19 cellular contexts compared by ENCODE assay signal in genomic region chr18:8802031-8802679, GRCh38.
DNase-seq lines count a peak whose midpoint lies in the region; ATAC-seq, FAIRE-seq and TF ChIP-seq lines count a peak whose summit lies in the region.
"Had no signal": no experiment of that assay in that cellular context is flagged by ENCODE, and none has a peak within 500 bp of the region (broad histone marks: within the 10 kb centered on the region; RNA-seq: fewer than 3 reads in every experiment).

No MANE protein-coding gene starts in this region.

- H3K36me3 Mint-ChIP-seq in GM23338 (ENCODE audit: low read depth) (peaks cover 15% of the 10 kb centered on the region; the same call in 2 of the 3 replicates), astrocyte (ENCODE audit: low read depth, unreplicated experiment) (peaks cover 10% of the 10 kb centered on the region), nephron progenitor cell (ENCODE audit: low read depth) (peaks cover 1% of the 10 kb centered on the region)
- H3K36me3 Mint-ChIP-seq: natural killer cell treated with Interleukin-12 subunit alpha and Interleukin-12 subunit beta and Interleukin-15 and Interleukin-18, amount 100 ng/mL, for 72 hours had no signal

- no peak for ATAC-seq in GM23338
- no peak for ATAC-seq in gastroesophageal sphincter
- ATAC-seq: K562; natural killer cell treated with Interleukin-12 subunit alpha and Interleukin-12 subunit beta and Interleukin-15 and Interleukin-18, amount 100 ng/mL, for 72 hours had no signal

- H3K27ac Mint-ChIP-seq in GM23338 = peak overlapping the region; percentile 54; the same call in 1 of the 2 replicates
- peak overlapping the region; percentile 99 for H3K27ac Mint-ChIP-seq in astrocyte (ENCODE audit: unreplicated experiment)
- H3K27ac Mint-ChIP-seq in nephron progenitor cell = no peak overlapping the region
- H3K27ac Mint-ChIP-seq: natural killer cell treated with Interleukin-12 subunit alpha and Interleukin-12 subunit beta and Interleukin-15 and Interleukin-18, amount 100 ng/mL, for 72 hours; stimulated activated naive CD8-positive, alpha-beta T cell treated with anti-CD3 and anti-CD28 coated beads, Interleukin-15, Interleukin-2, amounts not matched to agents 100 ng/mL and 50 ng/mL, for 24 hours had no signal

- H3K9me3 Mint-ChIP-seq in GM23338 (no peaks in the 10 kb centered on the region), astrocyte (ENCODE audit: unreplicated experiment) (no peaks in the 10 kb centered on the region), nephron progenitor cell (no peaks in the 10 kb centered on the region)
- H3K9me3 Mint-ChIP-seq: natural killer cell treated with Interleukin-12 subunit alpha and Interleukin-12 subunit beta and Interleukin-15 and Interleukin-18, amount 100 ng/mL, for 72 hours; stimulated activated naive CD8-positive, alpha-beta T cell treated with anti-CD3 and anti-CD28 coated beads, Interleukin-15, Interleukin-2, amounts not matched to agents 100 ng/mL and 50 ng/mL, for 24 hours had no signal

- H3K4me1 ChIP-seq in GM23338 (ENCODE audit: insufficient read depth) (peaks cover 14% of the 10 kb centered on the region), astrocyte (ENCODE audit: insufficient read depth, low read length) (peaks cover 45% of the 10 kb centered on the region), gastroesophageal sphincter (peaks cover 3 to 49% (median 7%) of the 10 kb centered on the region in 3 donors)
- H3K4me1 ChIP-seq: uterus had no signal

- in situ Hi-C loops in ACHN (cut with HindIII; ENCODE audit: low pct_ligation_motif_present, low pct_unique_long_range_greater_than_20kb, low sequenced_read_pairs) = no loop called here

- 61 to 69% methylated on average over 5 to 6 of the region's 6 CpGs for WGBS in gastroesophageal sphincter (ENCODE audit: low coverage in 1 of 2), 2 donors

- H3K9ac ChIP-seq in astrocyte (ENCODE audit: low read length) = peak overlapping the region; percentile 88

- DNase-seq in GM23338 (ENCODE audit: low spot score) (no peak), astrocyte (ENCODE audit: low read depth) (peak; percentile 75), retinal pigment epithelial cell (ENCODE audit: low read depth) (no peak), ACHN (no peak), nephron progenitor cell (no peak), GM03348 (ENCODE audit: low spot score) (no peak)
- no peak for DNase-seq in effector CD4-positive, alpha-beta T cell
- DNase-seq: activated CD4-positive, CD25-positive, alpha-beta regulatory T cell treated with anti-CD3 and anti-CD28 coated beads, Interleukin-2, amount 50 U/mL, for 72 hours; cerebellar nuclear complex; COR-L47; foreskin melanocyte; NCI-H2081; NCI-H524; uterus had no signal

- H3K36me3 ChIP-seq in GM23338 (ENCODE audit: insufficient read depth) (no peaks in the 10 kb centered on the region; the same call in 1 of the 2 replicates), astrocyte (ENCODE audit: insufficient read depth, low read length) (peaks cover 21% of the 10 kb centered on the region), gastroesophageal sphincter (peaks cover 0 to 12% of the 10 kb centered on the region in 2 donors)
- H3K36me3 ChIP-seq: uterus had no signal

- H3K9me2 ChIP-seq in GM23338 (ENCODE audit: insufficient read depth) = no peaks in the 10 kb centered on the region

- H3K79me2 ChIP-seq in GM23338 (replicated peaks; ENCODE audit: insufficient read depth) (no peaks in the 10 kb centered on the region), astrocyte (ENCODE audit: insufficient read depth, low read length) (peaks cover 4% of the 10 kb centered on the region)

- no peak overlapping the region for H3K4me3 Mint-ChIP-seq in GM23338
- H3K4me3 Mint-ChIP-seq in astrocyte (ENCODE audit: unreplicated experiment) = no peak overlapping the region
- H3K4me3 Mint-ChIP-seq in nephron progenitor cell = no peak overlapping the region
- H3K4me3 Mint-ChIP-seq: natural killer cell treated with Interleukin-12 subunit alpha and Interleukin-12 subunit beta and Interleukin-15 and Interleukin-18, amount 100 ng/mL, for 72 hours; stimulated activated naive CD8-positive, alpha-beta T cell treated with anti-CD3 and anti-CD28 coated beads, Interleukin-15, Interleukin-2, amounts not matched to agents 100 ng/mL and 50 ng/mL, for 24 hours had no signal

- FAIRE-seq in astrocyte (lab: Jason Lieb, UNC) = peak; percentile 64
- FAIRE-seq: K562 had no signal

- no peak for TF ChIP-seq CTCF in GM23338 (conservative IDR thresholded peaks at IDR 0.05; ENCODE audit: low read depth in 2 of 2)
- TF ChIP-seq CTCF in astrocyte (IDR thresholded peaks at IDR 0.05; ENCODE audit: insufficient read depth, low read depth, low read length) = peak; percentile 12
- TF ChIP-seq CTCF in gastroesophageal sphincter (IDR thresholded peaks at IDR 0.05) = no peak
- peak; percentile 32 for TF ChIP-seq CTCF in retinal pigment epithelial cell (conservative IDR thresholded peaks at IDR 0.05; ENCODE audit: low read depth, low read length)
- no peak for TF ChIP-seq CTCF in nephron progenitor cell (IDR thresholded peaks at IDR 0.05)

- no peak for TF ChIP-seq EP300 in gastroesophageal sphincter (IDR thresholded peaks at IDR 0.05)

- H3K4me3 ChIP-seq in GM23338 (no peak overlapping the region), astrocyte (ENCODE audit: insufficient read depth, low read depth, low read length) (no peak overlapping the region), gastroesophageal sphincter (no peak overlapping the region), retinal pigment epithelial cell (ENCODE audit: low read length) (no peak overlapping the region)
- H3K4me3 ChIP-seq: K562, SK-N-MC, uterus had no signal

- H3K9me3 ChIP-seq in astrocyte (ENCODE audit: insufficient read depth, low read depth, low read length) (no peaks in the 10 kb centered on the region), gastroesophageal sphincter (no peaks in the 10 kb centered on the region)
- H3K9me3 ChIP-seq: uterus had no signal

- H3K27me3 Mint-ChIP-seq in GM23338 (ENCODE audit: insufficient read depth, low read depth, poor library complexity) = peaks cover 2% of the 10 kb centered on the region
- H3K27me3 Mint-ChIP-seq in astrocyte (ENCODE audit: low read depth, unreplicated experiment) = no peaks in the 10 kb centered on the region
- H3K27me3 Mint-ChIP-seq in nephron progenitor cell (ENCODE audit: low read depth, poor library complexity) = peaks cover 3% of the 10 kb centered on the region

- H2AFZ ChIP-seq in GM23338 = no peak overlapping the region
- H2AFZ ChIP-seq in astrocyte (ENCODE audit: low read depth, low read length) = no peak overlapping the region

- H3K4me1 Mint-ChIP-seq in GM23338 = peaks cover 39% of the 10 kb centered on the region
- H3K4me1 Mint-ChIP-seq in astrocyte (ENCODE audit: low read depth, unreplicated experiment) = peaks cover 41% of the 10 kb centered on the region
- peaks cover 20% of the 10 kb centered on the region for H3K4me1 Mint-ChIP-seq in nephron progenitor cell

- H3K27ac ChIP-seq in GM23338 (ENCODE audit: low read depth) = 0 out of 2 replicates have a peak overlapping the region, but pooled peaks have one; percentile 70
- H3K27ac ChIP-seq in astrocyte (ENCODE audit: low read depth, low read length) = peak overlapping the region; percentile 99
- peak overlapping the region; percentile 82 to 93 (median 85) for H3K27ac ChIP-seq in gastroesophageal sphincter
- H3K27ac ChIP-seq: SK-N-MC had no signal

- H3K4me2 ChIP-seq in GM23338 = no peak overlapping the region
- H3K4me2 ChIP-seq in astrocyte (ENCODE audit: low read length) = peak overlapping the region; percentile 76

- H3F3A ChIP-seq in GM23338 (replicated peaks; ENCODE audit: low read depth) = no peaks in the 10 kb centered on the region

- H4K20me1 ChIP-seq in GM23338 (replicated peaks; ENCODE audit: insufficient read depth) (no peaks in the 10 kb centered on the region), astrocyte (ENCODE audit: insufficient read depth, low read length) (no peaks in the 10 kb centered on the region)

- no peak for TF ChIP-seq POLR2A in gastroesophageal sphincter (IDR thresholded peaks at IDR 0.05)

- no peaks in the 10 kb centered on the region for H3K27me3 ChIP-seq in GM23338 (ENCODE audit: insufficient read depth)
- no peaks in the 10 kb centered on the region for H3K27me3 ChIP-seq in astrocyte (ENCODE audit: insufficient read depth, low read length)
- H3K27me3 ChIP-seq in gastroesophageal sphincter = no peaks in the 10 kb centered on the region
- H3K27me3 ChIP-seq: uterus had no signal

TF ChIP-seq in GM23338, 12 proteins besides CTCF, POLR2A, EP300 and RAD21 (continues in another document):
- no peak for TF ChIP-seq POLR2AphosphoS5 (IDR thresholded peaks at IDR 0.05; ENCODE audit: low read depth)
- no peak for TF ChIP-seq EZH2phosphoT487 (IDR thresholded peaks at IDR 0.05; ENCODE audit: unreplicated experiment)
- TF ChIP-seq ZNF331 (CRISPR knock-in tag; IDR thresholded peaks at IDR 0.05; ENCODE audit: low read depth) = no peak
- TF ChIP-seq ETS1 (IDR thresholded peaks at IDR 0.05) = no peak

Comparison
In these comparisons a context has a peak if more than half of its experiments do, and no peak if none do; other contexts are left out.
1. CTCF ChIP-seq: peak in astrocyte (single experiment) and retinal pigment epithelial cell (single experiment); none in GM23338 (0 of 2), gastroesophageal sphincter (0 of 4) and nephron progenitor cell (single experiment).
2. Peak in every context shown above with its lines, with median percentiles within 50 percentile points of each other: H3K27ac ChIP-seq.